In genomic region chr11:113649311-113649710, GRCh38 we compare ENCODE assay signal across 34 cellular contexts.
"Had no signal": no experiment of that assay in that cellular context is flagged by ENCODE, and none has a peak within 500 bp of the region (broad histone marks: within the 10 kb centered on the region; RNA-seq: fewer than 3 reads in every experiment).

No MANE protein-coding gene starts in this region.

- H3K27me3 ChIP-seq: MG63 had no signal

- H3K4me3 ChIP-seq: MG63 had no signal

- H3K36me3 ChIP-seq: MG63 had no signal

- DNase-seq: Karpas-422, Kasumi-1, MG63, MM.1S, MV-4-11, NCI-H1048, NCI-H1092, NCI-H1092 treated with DMSO at 0.1 percent for 48 hours, NCI-H1105, NCI-H1105 treated with DMSO at 0.1 percent for 48 hours, NCI-H1417, NCI-H1417 treated with DMSO at 0.1 percent for 48 hours, NCI-H1436, NCI-H1436 treated with DMSO at 0.1 percent for 48 hours, NCI-H146, NCI-H1694, NCI-H1694 treated with DMSO at 0.1 percent for 48 hours, NCI-H187, NCI-H187 treated with DMSO at 0.1 percent for 48 hours, NCI-H1930, NCI-H2029, NCI-H2029 treated with DMSO at 0.1 percent for 48 hours, NCI-H2081, NCI-H2081 treated with DMSO at 0.1 percent for 48 hours, NCI-H2107, NCI-H2171, NCI-H2171 treated with DMSO at 0.1 percent for 48 hours, NCI-H2227 treated with DMSO at 0.1 percent for 48 hours, NCI-H226, NCI-H345, NCI-H446, NCI-H446 treated with DMSO at 0.1 percent for 48 hours, NCI-H510A, NCI-H510A treated with DMSO at 0.1 percent for 48 hours had no signal
